In the genomic region with DNA sequence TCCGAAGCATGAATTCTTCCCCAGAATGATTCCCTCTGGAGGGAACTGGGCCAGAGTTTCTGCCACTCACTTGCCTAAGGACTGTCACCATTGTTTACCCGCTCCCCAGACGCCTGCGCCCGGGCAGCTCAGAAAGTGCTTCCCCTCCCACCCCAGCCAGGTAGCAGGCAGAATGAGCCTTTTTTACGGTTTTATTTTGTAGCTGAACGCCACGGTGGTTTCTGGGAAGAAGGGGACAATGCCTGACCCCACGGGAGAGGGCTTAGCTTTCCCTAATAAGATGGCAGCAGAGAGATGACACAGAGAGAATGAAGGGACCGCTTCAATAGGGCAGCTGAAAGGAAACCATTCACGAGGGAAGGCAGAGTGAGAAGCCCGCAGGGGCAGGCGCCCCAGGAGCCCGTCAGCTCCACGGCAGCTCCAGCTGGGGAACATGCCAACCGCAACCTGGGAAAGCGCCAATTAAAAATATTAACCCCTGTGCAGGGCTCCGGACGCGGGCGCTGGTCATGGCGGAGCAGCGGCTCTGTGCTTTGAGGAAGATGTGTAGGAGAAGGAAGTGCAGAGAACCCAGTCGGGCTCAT, we compare ENCODE assay signal across 8 cellular contexts. TPM values are rescaled to one million over a fixed set of nuclear protein-coding genes. Genes with fewer than 3 reads are reported as not detected.
DNase-seq lines count a peak whose midpoint lies in the region; ATAC-seq and TF ChIP-seq lines count a peak whose summit lies in the region.

No MANE protein-coding gene starts in this region.

- peaks cover 20% of the 10 kb centered on the region for H3K4me1 ChIP-seq in GM23338 (ENCODE audit: insufficient read depth)

- no peak overlapping the region for H3K27ac Mint-ChIP-seq in GM23338
- peak overlapping the region; percentile 85 for H3K27ac Mint-ChIP-seq in neural crest cell (ENCODE audit: unreplicated experiment)

- no peaks in the 10 kb centered on the region for H3K79me2 ChIP-seq in GM23338 (replicated peaks; ENCODE audit: insufficient read depth)

- H3K4me1 Mint-ChIP-seq in GM23338 (peaks cover 36% of the 10 kb centered on the region), neural crest cell (peaks cover 48% of the 10 kb centered on the region)

- H3K4me3 Mint-ChIP-seq in GM23338 = peak overlapping the region; percentile 80
- H3K4me3 Mint-ChIP-seq in neural crest cell = peak overlapping the region; percentile 82

- TF ChIP-seq CTCF in GM23338 (conservative IDR thresholded peaks at IDR 0.05; ENCODE audit: low read depth in 2 of 2) = no peak
- no peak for TF ChIP-seq CTCF in neural crest cell (conservative IDR thresholded peaks at IDR 0.05)

- H3K4me2 ChIP-seq in GM23338 = peak overlapping the region; percentile 87

- peaks cover 3% of the 10 kb centered on the region; the same call in 1 of the 2 replicates for H3K27me3 ChIP-seq in GM23338 (ENCODE audit: insufficient read depth)

- peak overlapping the region; percentile 69 for H3K4me3 ChIP-seq in GM23338

- no peaks in the 10 kb centered on the region for H3K36me3 ChIP-seq in GM23338 (ENCODE audit: insufficient read depth)

- no peak overlapping the region for H3K27ac ChIP-seq in GM23338 (ENCODE audit: low read depth)

- DNase-seq in GM23338 (ENCODE audit: low spot score) (peak; percentile 48), NCI-H748 treated with DMSO at 0.1 percent for 48 hours (lab: John Stamatoyannopoulos, UW) (peak; percentile 61), epidermal melanocyte (ENCODE audit: insufficient read length, low spot score) (peak; percentile 78), neural crest cell (ENCODE audit: low read depth, low spot score) (peak; percentile 31), GOT3 (lab: John Stamatoyannopoulos, UW) (no peak), CD1c-positive myeloid dendritic cell (ENCODE audit: extremely low spot score) (no peak)

- H3K9me3 Mint-ChIP-seq in GM23338 = no peaks in the 10 kb centered on the region
- no peaks in the 10 kb centered on the region for H3K9me3 Mint-ChIP-seq in neural crest cell

- no peaks in the 10 kb centered on the region for H4K20me1 ChIP-seq in GM23338 (replicated peaks; ENCODE audit: insufficient read depth)

- H3K27me3 Mint-ChIP-seq in GM23338 (ENCODE audit: insufficient read depth, low read depth, poor library complexity) (peaks cover 15% of the 10 kb centered on the region), neural crest cell (ENCODE audit: low read depth) (peaks cover 18% of the 10 kb centered on the region)

- H2AFZ ChIP-seq in GM23338 = peak overlapping the region; percentile 99

- no peaks in the 10 kb centered on the region for H3K36me3 Mint-ChIP-seq in GM23338 (ENCODE audit: low read depth)
- no peaks in the 10 kb centered on the region for H3K36me3 Mint-ChIP-seq in neural crest cell (ENCODE audit: low read depth)

- peaks cover 4% of the 10 kb centered on the region; the same call in 1 of the 2 replicates for H3F3A ChIP-seq in GM23338 (replicated peaks; ENCODE audit: low read depth)

- H3K9me2 ChIP-seq in GM23338 (ENCODE audit: insufficient read depth) = no peaks in the 10 kb centered on the region

- ATAC-seq in GM23338 (peak; percentile 64), GM21825 (IDR thresholded peaks at IDR 0.05; ENCODE audit: unreplicated experiment) (no peak)
- ATAC-seq in activated CD4-positive, CD25-positive, alpha-beta regulatory T cell treated with anti-CD3 and anti-CD28 coated beads, Interleukin-2, amount 50 U/mL, for 24 hours = no peak

TF ChIP-seq in GM23338, 12 proteins besides CTCF, POLR2A, EP300 and RAD21:
- no peak for TF ChIP-seq EZH2 (IDR thresholded peaks at IDR 0.05; ENCODE audit: low read depth, unreplicated experiment)
- no peak for TF ChIP-seq JUNB (IDR thresholded peaks at IDR 0.05; ENCODE audit: unreplicated experiment)
- TF ChIP-seq EZH2phosphoT487 (IDR thresholded peaks at IDR 0.05; ENCODE audit: unreplicated experiment) = no peak
- TF ChIP-seq NANOG (IDR thresholded peaks at IDR 0.05; ENCODE audit: borderline replicate concordance) = no peak
- TF ChIP-seq ZNF331 (CRISPR knock-in tag; IDR thresholded peaks at IDR 0.05; ENCODE audit: low read depth) = no peak

RNA-seq across cellular contexts. Expression of a gene that starts 20.4 kb away (rescaled TPM):
- total RNA-seq in GM23338 (2014; rRNA removed; shearing (Covaris generic)) = 0.39 and 1.7 TPM in 2 replicates
- 0.42 and 0.99 TPM in 2 replicates for polyA plus RNA-seq in GM23338 (2016; fragmentation: Nextera tagmentation; extraction: Ambion mirVana)
- total RNA-seq in neural crest cell = 2.4 and 3.6 TPM in 2 replicates

Comparison
In these comparisons a context has a peak if more than half of its experiments do, and no peak if none do; other contexts are left out.
1. DNase-seq: peak in GM23338 (single experiment), NCI-H748 treated with DMSO at 0.1 percent for 48 hours (single experiment), epidermal melanocyte (single experiment) and neural crest cell (single experiment); none in GOT3 (single experiment) and CD1c-positive myeloid dendritic cell (single experiment).